18 cellular contexts compared by ENCODE assay signal in the genomic region with DNA sequence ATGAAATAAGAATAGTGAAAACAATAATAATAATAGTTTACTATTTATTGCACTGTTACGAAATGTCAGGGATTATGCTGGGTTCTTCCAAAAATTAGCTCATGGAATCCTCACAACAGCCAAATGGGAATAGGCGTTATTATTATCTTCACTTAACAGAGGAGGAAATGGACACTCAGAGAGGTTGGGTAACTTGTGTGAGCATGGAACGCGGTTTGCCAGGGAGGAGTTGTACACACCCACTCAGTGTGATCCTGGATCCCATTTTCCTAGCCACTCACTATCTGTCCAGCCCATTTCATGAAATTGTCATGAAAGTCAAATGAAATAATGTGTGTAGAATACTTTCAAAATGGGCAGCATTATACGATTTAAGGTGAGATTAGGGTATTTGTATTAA. TPM values are rescaled to one million over a fixed set of nuclear protein-coding genes. Genes with fewer than 3 reads are reported as not detected.
"Had no signal": no experiment of that assay in that cellular context is flagged by ENCODE, and none has a peak within 500 bp of the region (broad histone marks: within the 10 kb centered on the region; RNA-seq: fewer than 3 reads in every experiment).

No MANE protein-coding gene starts in this region.

- H2AFZ ChIP-seq: neural progenitor cell had no signal

- H3K36me3 ChIP-seq: neural progenitor cell, ovary had no signal

- H3K27me3 ChIP-seq: breast epithelium, gastrocnemius medialis, neural progenitor cell, ovary, suprapubic skin, upper lobe of right lung had no signal

- H3K9ac ChIP-seq: neural progenitor cell had no signal

- H3K4me3 ChIP-seq: breast epithelium, gastrocnemius medialis, neural progenitor cell, ovary, smooth muscle cell, suprapubic skin, upper lobe of right lung had no signal

- ATAC-seq: activated naive CD4-positive, alpha-beta T cell treated with anti-CD3 and anti-CD28 coated beads, Interleukin-2, amount 50 U/mL, for 72 hours; esophagus mucosa; upper lobe of right lung had no signal

- H3K9me3 Mint-ChIP-seq: activated naive CD4-positive, alpha-beta T cell treated with anti-CD3 and anti-CD28 coated beads, Interleukin-2, amount 50 U/mL, for 72 hours; activated T-helper 2 cell treated with anti-CD3 and anti-CD28 coated beads, Interferon-gamma antibody, Interleukin-2, Interleukin-4, amounts not matched to agents 10 μg/mL and 5 μg/mL and 100 μg/mL, durations not matched to agents 14 hours and 24 hours and 36 hours; neural progenitor cell had no signal

- DNase-seq: activated CD4-positive, alpha-beta T cell treated with anti-CD3 and anti-CD28 coated beads, Interleukin-2, amount 50 U/mL, for 4 hours; activated CD4-positive, CD25-positive, alpha-beta regulatory T cell treated with anti-CD3 and anti-CD28 coated beads, Interleukin-2, amount 50 U/mL, for 72 hours; gastrocnemius medialis; ovary; SIG-M5; stimulated activated CD4-positive, alpha-beta T cell treated with anti-CD3 and anti-CD28 coated beads, Interleukin-1b, Interleukin-23, amount 100 ng/mL, for 48 hours; stimulated activated naive CD4-positive, alpha-beta T cell treated with Interleukin-2 at 50 U/mL for 16 hours; T-helper 2 cell; upper lobe of right lung had no signal

- H3K4me1 ChIP-seq: neural progenitor cell had no signal

- H3K9me3 ChIP-seq: breast epithelium, gastrocnemius medialis, ovary, suprapubic skin, upper lobe of right lung had no signal

- H3K27ac ChIP-seq: neural progenitor cell, ovary, suprapubic skin, upper lobe of right lung had no signal

- H3K27ac Mint-ChIP-seq: activated T-helper 2 cell treated with anti-CD3 and anti-CD28 coated beads, Interferon-gamma antibody, Interleukin-2, Interleukin-4, amounts not matched to agents 10 μg/mL and 5 μg/mL and 100 μg/mL, durations not matched to agents 14 hours and 24 hours and 36 hours; neural progenitor cell had no signal

- H3K4me2 ChIP-seq: neural progenitor cell, smooth muscle cell had no signal

RNA-seq across cellular contexts. Expression of a gene that starts 33.6 kb away (rescaled TPM):
- total RNA-seq: activated T-helper 2 cell treated with anti-CD3 and anti-CD28 coated beads, Interferon-gamma antibody, Interleukin-2, Interleukin-4, amounts not matched to agents 10 μg/mL and 5 μg/mL and 100 μg/mL, durations not matched to agents 14 hours and 24 hours and 36 hours; chondrocyte; esophagus mucosa; myocyte had no signal
